27 cellular contexts compared by ENCODE assay signal in genomic region chr10:48769706-48770105, GRCh38.
"Had no signal": no experiment of that assay in that cellular context is flagged by ENCODE, and none has a peak within 500 bp of the region (broad histone marks: within the 10 kb centered on the region; RNA-seq: fewer than 3 reads in every experiment).

No MANE protein-coding gene starts in this region.

- H3K79me2 ChIP-seq: hepatocyte had no signal

- H3K4me1 ChIP-seq: left ventricle myocardium inferior, prostate gland, tibial nerve, uterus had no signal

- DNase-seq: heart right ventricle; immature natural killer cell; left ventricle myocardium inferior; mesenchymal stem cell; naive B cell; natural killer cell; nephron progenitor cell; occipital lobe; ovary; retina; right cardiac atrium; stimulated activated CD4-positive, alpha-beta T cell treated with anti-CD3 and anti-CD28 coated beads, Interleukin-12 subunit alpha, Interleukin-12 subunit beta, amount 100 ng/mL, for 4 hours; stimulated activated CD4-positive, alpha-beta T cell treated with anti-CD3 and anti-CD28 coated beads, Interleukin-15, amount 100 ng/mL, for 24 hours; stimulated activated CD4-positive, alpha-beta T cell treated with anti-CD3 and anti-CD28 coated beads, Interleukin-2, amount 100 ng/mL, for 24 hours; stimulated activated CD4-positive, alpha-beta T cell treated with anti-CD3 and anti-CD28 coated beads, Interleukin-4, amount 100 ng/mL, for 1 hour; stimulated activated naive CD4-positive, alpha-beta T cell; uterus had no signal

- H3K4me1 Mint-ChIP-seq: immature natural killer cell, mesothelial cell of epicardium, natural killer cell, neural progenitor cell had no signal

- ATAC-seq: heart right ventricle, natural killer cell, right cardiac atrium, sciatic nerve had no signal

- H3K9me3 ChIP-seq: heart right ventricle, left ventricle myocardium inferior, neutrophil, ovary, prostate gland, tibial nerve, uterus had no signal

- H3K27me3 Mint-ChIP-seq: naive B cell; stimulated activated naive CD8-positive, alpha-beta T cell treated with anti-CD3 and anti-CD28 coated beads, Interleukin-15, Interleukin-2, amounts not matched to agents 100 ng/mL and 50 ng/mL, for 24 hours had no signal

- H3K27ac Mint-ChIP-seq: immature natural killer cell; mesothelial cell of epicardium; natural killer cell; nephron progenitor cell; neural progenitor cell; stimulated activated naive CD8-positive, alpha-beta T cell treated with anti-CD3 and anti-CD28 coated beads, Interleukin-15, Interleukin-2, amounts not matched to agents 100 ng/mL and 50 ng/mL, for 24 hours; type B pancreatic cell had no signal

- H3K27ac ChIP-seq: hepatocyte, left ventricle myocardium inferior, neural progenitor cell, neutrophil, prostate gland, tibial nerve, uterus had no signal

- H3K4me2 ChIP-seq: hepatocyte, neural progenitor cell had no signal

- H3K36me3 ChIP-seq: heart right ventricle, left ventricle myocardium inferior, neural progenitor cell, ovary, prostate gland, tibial nerve, uterus had no signal

- H3K36me3 Mint-ChIP-seq: immature natural killer cell, mesothelial cell of epicardium, natural killer cell, neural progenitor cell, type B pancreatic cell had no signal

- H3K4me3 Mint-ChIP-seq: immature natural killer cell; mesothelial cell of epicardium; natural killer cell; nephron progenitor cell; neural progenitor cell; stimulated activated naive CD8-positive, alpha-beta T cell treated with anti-CD3 and anti-CD28 coated beads, Interleukin-15, Interleukin-2, amounts not matched to agents 100 ng/mL and 50 ng/mL, for 24 hours; type B pancreatic cell had no signal

- H3K9me3 Mint-ChIP-seq: immature natural killer cell; mesothelial cell of epicardium; natural killer cell; nephron progenitor cell; neural progenitor cell; stimulated activated naive CD8-positive, alpha-beta T cell treated with anti-CD3 and anti-CD28 coated beads, Interleukin-15, Interleukin-2, amounts not matched to agents 100 ng/mL and 50 ng/mL, for 24 hours; type B pancreatic cell had no signal

- H2AFZ ChIP-seq: hepatocyte, neural progenitor cell had no signal

- H3K4me3 ChIP-seq: heart right ventricle, hepatocyte, left ventricle myocardium inferior, neural progenitor cell, ovary, prostate gland, skin epidermis, tibial nerve, uterus had no signal

- H3K27me3 ChIP-seq: heart right ventricle, hepatocyte, neural progenitor cell, neutrophil, ovary, tibial nerve, uterus had no signal
